ENCODE assay signal across 18 cellular contexts in genomic region chr9:105678781-105679180, GRCh38. TPM values are rescaled to one million over a fixed set of nuclear protein-coding genes. Genes with fewer than 3 reads are reported as not detected.
DNase-seq lines count a peak whose midpoint lies in the region; ATAC-seq, FAIRE-seq and TF ChIP-seq lines count a peak whose summit lies in the region.
"Had no signal": no experiment of that assay in that cellular context is flagged by ENCODE, and none has a peak within 500 bp of the region (broad histone marks: within the 10 kb centered on the region; RNA-seq: fewer than 3 reads in every experiment).

No MANE protein-coding gene starts in this region.

- DNase-seq in kidney (no peak), renal cortical epithelial cell (ENCODE audit: low read depth) (peak; percentile 78), kidney tubule cell (ENCODE audit: low spot score) (no peak)
- DNase-seq in natural killer cell treated with Interleukin-12 subunit alpha and Interleukin-12 subunit beta and Interleukin-15 and Interleukin-18, amount 100 ng/mL, for 72 hours (ENCODE audit: low spot score), result no peak
- DNase-seq: C1 segment of cervical spinal cord; Caco-2; CD8-positive, alpha-beta T cell; DND-41; GM23248; H9 had no signal

- H3K9me3 ChIP-seq in HUES48 (ENCODE audit: control insufficient read depth, insufficient read depth, low read length) (no peaks in the 10 kb centered on the region), kidney (ENCODE audit: control insufficient read depth in 1 of 2, low read length in 2 of 2) (no peaks in the 10 kb centered on the region)
- H3K9me3 ChIP-seq: Caco-2 had no signal

- peak; percentile 89 for FAIRE-seq in kidney (lab: Jason Lieb, UNC)
- FAIRE-seq: G401.6, GM12892 had no signal

- H3K4me3 ChIP-seq in HUES48 (ENCODE audit: low read depth, low read length) (no peak overlapping the region), kidney (ENCODE audit: low read length in 2 of 2) (no peak overlapping the region)
- H3K4me3 ChIP-seq: GM23248 had no signal

- no peaks in the 10 kb centered on the region for H3K9me3 Mint-ChIP-seq in natural killer cell treated with Interleukin-12 subunit alpha and Interleukin-12 subunit beta and Interleukin-15 and Interleukin-18, amount 100 ng/mL, for 72 hours
- H3K9me3 Mint-ChIP-seq: CD8-positive, alpha-beta T cell; H9 had no signal

- H3K36me3 ChIP-seq in HUES48 (ENCODE audit: control insufficient read depth, insufficient read depth, low read length), result no peaks in the 10 kb centered on the region
- no peaks in the 10 kb centered on the region for H3K36me3 ChIP-seq in kidney (ENCODE audit: control insufficient read depth in 1 of 2, insufficient read depth in 2 of 2, low read length in 2 of 2)

- no peak overlapping the region for H3K27ac Mint-ChIP-seq in natural killer cell treated with Interleukin-12 subunit alpha and Interleukin-12 subunit beta and Interleukin-15 and Interleukin-18, amount 100 ng/mL, for 72 hours
- H3K27ac Mint-ChIP-seq: CD8-positive, alpha-beta T cell had no signal

- H3K4me3 Mint-ChIP-seq in natural killer cell treated with Interleukin-12 subunit alpha and Interleukin-12 subunit beta and Interleukin-15 and Interleukin-18, amount 100 ng/mL, for 72 hours, result no peak overlapping the region
- H3K4me3 Mint-ChIP-seq: CD8-positive, alpha-beta T cell; H9 had no signal

- no peaks in the 10 kb centered on the region for H3K4me1 Mint-ChIP-seq in natural killer cell treated with Interleukin-12 subunit alpha and Interleukin-12 subunit beta and Interleukin-15 and Interleukin-18, amount 100 ng/mL, for 72 hours (ENCODE audit: low read depth in 2 of 2)

- intact Hi-C loops in kidney (cut with DNase I), result no loop called here

- no peaks in the 10 kb centered on the region for H3K36me3 Mint-ChIP-seq in natural killer cell treated with Interleukin-12 subunit alpha and Interleukin-12 subunit beta and Interleukin-15 and Interleukin-18, amount 100 ng/mL, for 72 hours
- H3K36me3 Mint-ChIP-seq: CD8-positive, alpha-beta T cell had no signal

- H3K27ac ChIP-seq in HUES48 (ENCODE audit: low read depth, low read length), result peak overlapping the region; percentile 9
- H3K27ac ChIP-seq in VCaP, result peak overlapping the region; percentile 91
- H3K27ac ChIP-seq in kidney (ENCODE audit: low read depth in 2 of 2, low read length in 2 of 2), result no peak overlapping the region
- H3K27ac ChIP-seq: GM23248 had no signal

- H3K27me3 ChIP-seq in HUES48 (ENCODE audit: control insufficient read depth, insufficient read depth, low read length), result no peaks in the 10 kb centered on the region

- H3K27me3 Mint-ChIP-seq in natural killer cell treated with Interleukin-12 subunit alpha and Interleukin-12 subunit beta and Interleukin-15 and Interleukin-18, amount 100 ng/mL, for 72 hours, result peaks cover 0 to 4% of the 10 kb centered on the region in 2 donors

- H3K4me1 ChIP-seq in HUES48 (ENCODE audit: control insufficient read depth, insufficient read depth, low read length), result peaks cover 14% of the 10 kb centered on the region
- H3K4me1 ChIP-seq in kidney (ENCODE audit: control insufficient read depth in 1 of 2, insufficient read depth in 1 of 2, low read depth in 1 of 2, low read length in 2 of 2), result peaks cover 0 to 7% of the 10 kb centered on the region in 2 donors

- H3K9ac ChIP-seq in HUES48 (ENCODE audit: low read depth, low read length) (no peak overlapping the region), kidney (ENCODE audit: low read length in 2 of 2) (no peak overlapping the region)
- H3K9ac ChIP-seq: GM23248 had no signal

- TF ChIP-seq CTCF in VCaP (conservative IDR thresholded peaks at IDR 0.05), result no peak
- TF ChIP-seq CTCF in kidney (IDR thresholded peaks at IDR 0.05; ENCODE audit: borderline replicate concordance, extremely low read depth, insufficient read depth), result no peak

- no peak for ATAC-seq in HG03457 (IDR thresholded peaks at IDR 0.05; ENCODE audit: unreplicated experiment)
- no peak for ATAC-seq in natural killer cell treated with Interleukin-12 subunit alpha and Interleukin-12 subunit beta and Interleukin-15 and Interleukin-18, amount 100 ng/mL, for 72 hours
- ATAC-seq: CD8-positive, alpha-beta T cell; HCT116 had no signal

RNA-seq across cellular contexts. Expression of gene TMEM38B, which starts 15.6 kb away (rescaled TPM):
- 23.2 TPM for total RNA-seq in kidney
- polyA plus RNA-seq in kidney (ENCODE audit: insufficient read depth, low read depth, low replicate concordance), result 12.5 TPM
- total RNA-seq in renal cortical epithelial cell, result 12.6 and 18.2 TPM in 2 replicates
- 10 to 100 TPM; 13.7 TPM for total RNA-seq in natural killer cell treated with Interleukin-12 subunit alpha and Interleukin-12 subunit beta and Interleukin-15 and Interleukin-18, amount 100 ng/mL, for 72 hours

RNA-seq across cellular contexts. Expression of gene TAL2, which starts 16.5 kb away (rescaled TPM):
- total RNA-seq in kidney (0.98 TPM), renal cortical epithelial cell (0.30 TPM in 1 of 2 replicates, not detected in the other)
- polyA plus RNA-seq in kidney (ENCODE audit: insufficient read depth, low read depth, low replicate concordance), result not detected
- not detected for total RNA-seq in natural killer cell treated with Interleukin-12 subunit alpha and Interleukin-12 subunit beta and Interleukin-15 and Interleukin-18, amount 100 ng/mL, for 72 hours
- total RNA-seq: A172; A673; CD8-positive, alpha-beta T cell; GM23248 had no signal
- polyA plus RNA-seq: GM23248 had no signal

Comparison
In these comparisons a context has a peak if more than half of its experiments do, and no peak if none do; other contexts are left out.
1. H3K27ac ChIP-seq: peak in HUES48 (single experiment) and VCaP (single experiment); none in kidney (0 of 2).